In genomic region chr2:217433522-217433921, GRCh38 we compare ENCODE assay signal across 10 cellular contexts.
DNase-seq lines count a peak whose midpoint lies in the region; ATAC-seq and TF ChIP-seq lines count a peak whose summit lies in the region.
"Had no signal": no experiment of that assay in that cellular context is flagged by ENCODE, and none has a peak within 500 bp of the region (broad histone marks: within the 10 kb centered on the region; RNA-seq: fewer than 3 reads in every experiment).

No MANE protein-coding gene starts in this region.

- H3K9me3 ChIP-seq in cardiac muscle cell (ENCODE audit: low read depth): no peaks in the 10 kb centered on the region
- H3K9me3 ChIP-seq in ovary: no peaks in the 10 kb centered on the region
- no peaks in the 10 kb centered on the region for H3K9me3 ChIP-seq in T-helper 17 cell (ENCODE audit: control insufficient read depth, low read length, poor library complexity, severe bottlenecking)

- no peaks in the 10 kb centered on the region for H3K4me1 Mint-ChIP-seq in T-helper 17 cell

- peak; percentile 51 for ATAC-seq in left ventricle myocardium superior
- ATAC-seq in HG03469 (IDR thresholded peaks at IDR 0.05; ENCODE audit: unreplicated experiment): no peak
- ATAC-seq in T-helper 17 cell: no peak

- TF ChIP-seq POLR2A in ovary (IDR thresholded peaks at IDR 0.05): no peak

- H3K4me1 ChIP-seq in cardiac muscle cell (ENCODE audit: low read depth) (peaks cover 67% of the 10 kb centered on the region), ovary (ENCODE audit: insufficient read depth) (peaks cover 32% of the 10 kb centered on the region)

- H3K36me3 ChIP-seq in cardiac muscle cell (no peaks in the 10 kb centered on the region), ovary (no peaks in the 10 kb centered on the region)

- H3K27ac ChIP-seq in cardiac muscle cell (peak overlapping the region; percentile 36), ovary (peak overlapping the region; percentile 53 to 65)

- DNase-seq in cardiac muscle cell (ENCODE audit: low read depth in 1 of 2, low spot score in 1 of 2) (peak; percentile 43 to 61), cardiac septum (ENCODE audit: low spot score) (no peak), left ventricle myocardium superior (peak; percentile 35), ovary (peak in 4 of 5 donors; percentile 46 to 62 (median 50)), RKO (ENCODE audit: low spot score) (no peak), inferior parietal cortex (ENCODE audit: extremely low spot score) (no peak), T-helper 17 cell (no peak)
- DNase-seq: naive B cell had no signal

- TF ChIP-seq CTCF in cardiac muscle cell (IDR thresholded peaks at IDR 0.05; ENCODE audit: low read depth, low read length) (no peak), ovary (IDR thresholded peaks at IDR 0.05) (no peak)

- peaks cover 3% of the 10 kb centered on the region for H3K27me3 ChIP-seq in cardiac muscle cell
- no peaks in the 10 kb centered on the region for H3K27me3 ChIP-seq in ovary

- intact Hi-C loops in cardiac septum (cut with DNase I): loop anchor here (5.0 kb wide), 2 partner anchors 101 to 736 kb away; partner anchors contain the start of gene IGFBP5
- intact Hi-C loops in left ventricle myocardium superior (cut with micrococcal nuclease): no loop called here
- intact Hi-C loops in ovary (cut with DNase I): loop anchor here in 1 of 4 donors (5.0 kb wide), 1 partner anchor 36 kb away; no protein-coding TSS in a partner anchor

- no peak overlapping the region for H3K4me3 Mint-ChIP-seq in T-helper 17 cell
- H3K4me3 Mint-ChIP-seq: dendritic cell treated with granulocyte-macrophage colony-stimulating factor and Interleukin-4, amounts not matched to agents 40 ng/mL and 50 ng/mL, for 4 days; naive B cell had no signal

- H3K27me3 Mint-ChIP-seq in T-helper 17 cell: no peaks in the 10 kb centered on the region

- 15 to 29% (median 18%) methylated on average over 6 of the region's 6 CpGs for WGBS in ovary, 3 donors

- no peak overlapping the region for H3K4me3 ChIP-seq in cardiac muscle cell
- peak overlapping the region; percentile 3 for H3K4me3 ChIP-seq in ovary

- H3K36me3 Mint-ChIP-seq in T-helper 17 cell (ENCODE audit: low read depth): peaks cover 7% of the 10 kb centered on the region

- TF ChIP-seq EP300 in ovary (IDR thresholded peaks at IDR 0.05): no peak

- H3K27ac Mint-ChIP-seq in T-helper 17 cell: no peak overlapping the region
- H3K27ac Mint-ChIP-seq: dendritic cell treated with granulocyte-macrophage colony-stimulating factor and Interleukin-4, amounts not matched to agents 40 ng/mL and 50 ng/mL, for 4 days; naive B cell had no signal

Comparison
In these comparisons a context has a peak if more than half of its experiments do, and no peak if none do; other contexts are left out.
1. DNase-seq: peak in cardiac muscle cell (2 of 2), left ventricle myocardium superior (single experiment) and ovary (4 of 5); none in cardiac septum (single experiment), RKO (single experiment), inferior parietal cortex (single experiment) and T-helper 17 cell (0 of 3).